In genomic region chr19:4058696-4059492, GRCh38 we compare ENCODE assay signal across 9 cellular contexts. TPM values are rescaled to one million over a fixed set of nuclear protein-coding genes. Genes with fewer than 3 reads are reported as not detected.
A peak's percentile ranks its signal among the peaks of the same experiment; 100 is the strongest.
DNase-seq lines count a peak whose midpoint lies in the region; ATAC-seq and TF ChIP-seq lines count a peak whose summit lies in the region.
"Had no signal": no experiment of that assay in that cellular context is flagged by ENCODE, and none has a peak within 500 bp of the region (broad histone marks: within the 10 kb centered on the region; RNA-seq: fewer than 3 reads in every experiment).

No MANE protein-coding gene starts in this region.

- peak overlapping the region; percentile 92; the same call in 1 of the 2 replicates for H3K4me2 ChIP-seq in OCI-LY3 (ENCODE audit: low read length)

- TF ChIP-seq CTCF in A673 (conservative IDR thresholded peaks at IDR 0.05; ENCODE audit: low read depth, low read length) (no peak), OCI-LY3 (IDR thresholded peaks at IDR 0.05; ENCODE audit: low read depth, low read length) (no peak), epithelial cell of esophagus (IDR thresholded peaks at IDR 0.05; ENCODE audit: insufficient read depth, low read depth, low read length, missing control alignments) (no peak), natural killer cell (IDR thresholded peaks at IDR 0.05) (no peak), GM10266 (IDR thresholded peaks at IDR 0.05; ENCODE audit: control insufficient read depth, insufficient read depth, low read depth, missing control alignments) (no peak)

- H3K27ac Mint-ChIP-seq in natural killer cell: peak overlapping the region; percentile 91 to 96

- POLR2A ChIA-PET in A673 (lab: Charles Lee; ENCODE audit: low non-redundant PET): no interaction called here

- no peaks in the 10 kb centered on the region for H3K36me3 Mint-ChIP-seq in natural killer cell

- H3K36me3 ChIP-seq in A673 (ENCODE audit: insufficient read depth, low read length, poor library complexity, severe bottlenecking): peaks cover 12% of the 10 kb centered on the region
- H3K36me3 ChIP-seq in OCI-LY3 (replicated peaks; ENCODE audit: low read depth, low read length): peaks cover 43% of the 10 kb centered on the region

- peak overlapping the region; percentile 77 for H3K4me3 Mint-ChIP-seq in natural killer cell

- no peaks in the 10 kb centered on the region for H3K9me3 ChIP-seq in A673 (ENCODE audit: low read depth, low read length, poor library complexity, severe bottlenecking)
- H3K9me3 ChIP-seq in OCI-LY3 (ENCODE audit: insufficient read depth, low read length): no peaks in the 10 kb centered on the region

- H3K27ac ChIP-seq in A673 (ENCODE audit: low read depth, low read length, poor library complexity, severe bottlenecking) (peak overlapping the region; percentile 65), OCI-LY3 (ENCODE audit: low read length) (peak overlapping the region; percentile 53)

- no peaks in the 10 kb centered on the region for H3K27me3 ChIP-seq in A673 (replicated peaks; ENCODE audit: insufficient read depth, low read depth, low read length, poor library complexity)
- H3K27me3 ChIP-seq in OCI-LY3 (ENCODE audit: low read depth, low read length): no peaks in the 10 kb centered on the region

- DNase-seq in A673 (ENCODE audit: low spot score): no peak
- DNase-seq in epithelial cell of esophagus (ENCODE audit: low read depth): no peak
- DNase-seq in natural killer cell: no peak
- no peak for DNase-seq in HuH-7.5 (ENCODE audit: low spot score)
- no peak for DNase-seq in A172 (ENCODE audit: low spot score)
- DNase-seq in SHP77 (lab: John Stamatoyannopoulos, UW): no peak
- DNase-seq in GM10266 (ENCODE audit: extremely low spot score): no peak
- DNase-seq: activated CD8-positive, alpha-beta memory T cell treated with anti-CD3 and anti-CD28 coated beads, Interleukin-2, amount 50 U/mL, for 48 hours had no signal

- no peaks in the 10 kb centered on the region for H3K9me3 Mint-ChIP-seq in natural killer cell

- no TSS peak for BruUV-seq in A673 (replicated peaks; lab: Mats Ljungman, UMichigan)

- H3K9ac ChIP-seq in OCI-LY3 (ENCODE audit: low read length): no peak overlapping the region

- H3K4me1 ChIP-seq in A673 (ENCODE audit: insufficient read depth, low read length, poor library complexity, severe bottlenecking): peaks cover 7% of the 10 kb centered on the region
- peaks cover 46% of the 10 kb centered on the region for H3K4me1 ChIP-seq in OCI-LY3 (ENCODE audit: low read length)

- no peak overlapping the region for H2AFZ ChIP-seq in OCI-LY3 (ENCODE audit: low read depth, low read length)

- intact Hi-C loops in A673 (cut with micrococcal nuclease; ENCODE audit: unreplicated experiment) (no loop called here), natural killer cell (cut with micrococcal nuclease) (loop anchor here (2.0 kb wide), 1 partner anchor 50 kb away; no protein-coding TSS in a partner anchor)

- no peaks in the 10 kb centered on the region for H3K27me3 Mint-ChIP-seq in natural killer cell (ENCODE audit: low read depth in 2 of 2)

- no peak for ATAC-seq in natural killer cell

- CTCF ChIA-PET in A673 (lab: Charles Lee): no interaction called here

- H3K4me3 ChIP-seq in A673 (ENCODE audit: low read depth, low read length, poor library complexity, severe bottlenecking) (no peak overlapping the region), OCI-LY3 (ENCODE audit: low read length) (no peak overlapping the region), epithelial cell of esophagus (ENCODE audit: low read length) (peak overlapping the region; percentile 32)

- peaks cover 100% of the 10 kb centered on the region for H3K79me2 ChIP-seq in OCI-LY3 (ENCODE audit: low read length)

- peaks cover 90% of the 10 kb centered on the region for H4K20me1 ChIP-seq in OCI-LY3 (ENCODE audit: insufficient read depth, low read length)

- H3K4me1 Mint-ChIP-seq in natural killer cell: peaks cover 8 to 55% of the 10 kb centered on the region in 2 donors

RNA-seq across cellular contexts. Expression of gene ZBTB7A, which starts 7.8 kb away (rescaled TPM):
- total RNA-seq in A673 (2021) (25.1 and 25.9 TPM in 2 replicates), natural killer cell (10 to 100 TPM; 81.6 to 97.7 (median 82.9) TPM)
- total RNA-seq in A172 (2014; rRNA removed; shearing (Covaris generic)): 15.8 and 16.4 TPM in 2 replicates

RNA-seq across cellular contexts. Expression of gene PIAS4, which starts 51.4 kb away (rescaled TPM):
- total RNA-seq in A673 (2021) (48.1 and 59.1 TPM in 2 replicates), natural killer cell (10 to 100 TPM; 25.4 to 39.4 (median 26.8) TPM)
- total RNA-seq in A172 (2014; rRNA removed; shearing (Covaris generic)): 28.7 and 33.9 TPM in 2 replicates
